Comparison of ENCODE assay signal across 8 cellular contexts in genomic region chr12:6363330-6364036, GRCh38. TPM values are rescaled to one million over a fixed set of nuclear protein-coding genes. Genes with fewer than 3 reads are reported as not detected.
DNase-seq lines count a peak whose midpoint lies in the region; ATAC-seq lines count a peak whose summit lies in the region.

No MANE protein-coding gene starts in this region.

- POLR2A ChIA-PET in CD4-positive, alpha-beta memory T cell (lab: Charles Lee; ENCODE audit: partially characterized antibody): interaction anchor here (0.7 to 7.5 kb wide), 14 partner anchors 8 to 171 kb away, joined by 3 to 250 read pairs (median 5); partner anchors contain the start of genes GAPDH, SCNN1A, TAPBPL and TNFRSF1A

- H4K8ac ChIP-seq in mesendoderm (ENCODE audit: low read depth, low read length): no peak overlapping the region

- CTCF ChIA-PET in CD4-positive, alpha-beta memory T cell (lab: Charles Lee; ENCODE audit: partially characterized antibody): interaction anchor here (0.6 to 14.3 kb wide), 10 partner anchors 8 to 195 kb away, joined by 3 to 268 read pairs (median 4); partner anchors contain the start of gene TNFRSF1A

- peak overlapping the region; percentile 64 for H3K27ac ChIP-seq in CD4-positive, alpha-beta memory T cell (ENCODE audit: low read depth, low read length)
- H3K27ac ChIP-seq in mesendoderm (ENCODE audit: low read depth, low read length): peak overlapping the region; percentile 36

- peaks cover 5% of the 10 kb centered on the region for H3K79me2 ChIP-seq in mesendoderm (ENCODE audit: control insufficient read depth, insufficient read depth, low read length)

- H3K27ac Mint-ChIP-seq in CD4-positive, alpha-beta memory T cell: peak overlapping the region; percentile 68 to 93 (median 89)

- no peak overlapping the region for H4K5ac ChIP-seq in mesendoderm (ENCODE audit: low read length)

- H3K56ac ChIP-seq in mesendoderm (ENCODE audit: low read length): peak overlapping the region; percentile 92

- no peak overlapping the region for H2AK5ac ChIP-seq in mesendoderm (ENCODE audit: low read length)

- peaks cover 31% of the 10 kb centered on the region for H3K4me1 ChIP-seq in CD4-positive, alpha-beta memory T cell (ENCODE audit: insufficient read depth, low read length)
- no peaks in the 10 kb centered on the region for H3K4me1 ChIP-seq in mesendoderm (ENCODE audit: control insufficient read depth, low read depth, low read length)

- H3K9me3 ChIP-seq in CD4-positive, alpha-beta memory T cell (ENCODE audit: control insufficient read depth in 1 of 2, low read length in 2 of 2): no peaks in the 10 kb centered on the region

- H3K36me3 Mint-ChIP-seq in CD4-positive, alpha-beta memory T cell: no peaks in the 10 kb centered on the region

- H3K4me2 ChIP-seq in mesendoderm (ENCODE audit: low read length): peak overlapping the region; percentile 97

- H3K18ac ChIP-seq in mesendoderm (ENCODE audit: low read length): peak overlapping the region; percentile 53

- intact Hi-C loops in CD4-positive, alpha-beta memory T cell (cut with micrococcal nuclease): loop anchor here (1.0 kb wide), 2 partner anchors 28 to 40 kb away; no protein-coding TSS in a partner anchor

- H3K27me3 Mint-ChIP-seq in CD4-positive, alpha-beta memory T cell: no peaks in the 10 kb centered on the region

- peak; percentile 50 to 62 (median 59) for DNase-seq in CD4-positive, alpha-beta memory T cell
- DNase-seq in Kasumi-1 (lab: John Stamatoyannopoulos, UW) (peak; percentile 34 to 38), ecto neural progenitor cell (ENCODE audit: low spot score) (peak; percentile 80), mesendoderm (peak; percentile 73), DMS79 (lab: John Stamatoyannopoulos, UW) (no peak)
- peak; percentile 74 to 76 for DNase-seq in activated CD4-positive, alpha-beta T cell treated with anti-CD3 and anti-CD28 coated beads, Interleukin-2, amount 50 U/mL, for 48 hours
- DNase-seq in stimulated activated CD8-positive, alpha-beta memory T cell treated with anti-CD3 and anti-CD28 coated beads, Interleukin-4, amount 100 ng/mL, for 4 hours (ENCODE audit: low read depth in 2 of 2, low spot score in 1 of 2): peak; percentile 39 to 49

- ATAC-seq in GM18873 (IDR thresholded peaks at IDR 0.05; ENCODE audit: low FRiP score, unreplicated experiment): no peak

- H2BK120ac ChIP-seq in mesendoderm (ENCODE audit: low read depth, low read length): no peak overlapping the region

- no CpG with 5 or more reads among the region's 59 CpGs for WGBS in mesendoderm (ENCODE audit: extremely low coverage, insufficient coverage, low lambda C conversion rate)

- H3K4me3 ChIP-seq in CD4-positive, alpha-beta memory T cell (ENCODE audit: low read length in 2 of 2): peak overlapping the region; percentile 69 to 73
- peak overlapping the region; percentile 23 for H3K4me3 ChIP-seq in mesendoderm (ENCODE audit: low read length)

- no peaks in the 10 kb centered on the region for H3K27me3 ChIP-seq in CD4-positive, alpha-beta memory T cell (ENCODE audit: insufficient read depth, low read length)
- no peaks in the 10 kb centered on the region for H3K27me3 ChIP-seq in mesendoderm (ENCODE audit: insufficient read depth, low read length, poor library complexity)

- H3K4ac ChIP-seq in mesendoderm (ENCODE audit: low read depth, low read length): peak overlapping the region; percentile 89

- peak overlapping the region; percentile 100 for H3K23ac ChIP-seq in mesendoderm (ENCODE audit: low read length)

- H3K9ac ChIP-seq in mesendoderm (ENCODE audit: low read length): peak overlapping the region; percentile 86

- H3K36me3 ChIP-seq in CD4-positive, alpha-beta memory T cell (ENCODE audit: insufficient read depth, low read length): no peaks in the 10 kb centered on the region
- peaks cover 2% of the 10 kb centered on the region for H3K36me3 ChIP-seq in mesendoderm (ENCODE audit: control insufficient read depth, insufficient read depth, low read length)

- no peak overlapping the region for H2BK15ac ChIP-seq in mesendoderm (replicated peaks; ENCODE audit: low read depth)

- peak overlapping the region; percentile 41 for H2BK5ac ChIP-seq in mesendoderm (ENCODE audit: low read length)

- peak overlapping the region; percentile 84 to 91 (median 88) for H3K4me3 Mint-ChIP-seq in CD4-positive, alpha-beta memory T cell

- H3K4me1 Mint-ChIP-seq in CD4-positive, alpha-beta memory T cell: peaks cover 12 to 46% (median 22%) of the 10 kb centered on the region in 4 donors

- H3K79me1 ChIP-seq in mesendoderm (ENCODE audit: low read length): peaks cover 3% of the 10 kb centered on the region

- H3K9me3 Mint-ChIP-seq in CD4-positive, alpha-beta memory T cell: no peaks in the 10 kb centered on the region

RNA-seq across cellular contexts. Expression of gene SCNN1A, which starts 11.9 kb away (rescaled TPM):
- total RNA-seq in CD4-positive, alpha-beta memory T cell: 1 to 10 TPM in 1 of 2 experiments, under 1 TPM in 1; 0.67 to 1.3 TPM
- under 1 TPM; 0.24 to 0.53 TPM for polyA plus RNA-seq in CD4-positive, alpha-beta memory T cell
- polyA plus RNA-seq in mesendoderm (2013, experiment 1 of 2): 71.7 TPM
- 73.4 TPM for polyA plus RNA-seq in mesendoderm (2013, experiment 2 of 2)

RNA-seq across cellular contexts. Expression of gene LTBR, which starts 20.5 kb away (rescaled TPM):
- total RNA-seq in CD4-positive, alpha-beta memory T cell: 1 to 10 TPM; 1.1 to 1.3 TPM
- polyA plus RNA-seq in CD4-positive, alpha-beta memory T cell: not detected
- 16.5 TPM for polyA plus RNA-seq in mesendoderm (2013, experiment 1 of 2)
- polyA plus RNA-seq in mesendoderm (2013, experiment 2 of 2): 15.5 TPM

RNA-seq across cellular contexts. Expression of gene TNFRSF1A, which starts 21.6 kb away (rescaled TPM):
- 10 to 100 TPM; 80.7 to 86.7 TPM for total RNA-seq in CD4-positive, alpha-beta memory T cell
- polyA plus RNA-seq in CD4-positive, alpha-beta memory T cell: 10 to 100 TPM; 14.5 to 36.4 TPM
- polyA plus RNA-seq in mesendoderm (2013, experiment 1 of 2): 87.0 TPM
- 84.9 TPM for polyA plus RNA-seq in mesendoderm (2013, experiment 2 of 2)

RNA-seq across cellular contexts. Expression of gene PLEKHG6, which starts 53.0 kb away (rescaled TPM):
- not detected for total RNA-seq in CD4-positive, alpha-beta memory T cell
- polyA plus RNA-seq in CD4-positive, alpha-beta memory T cell: under 1 TPM in 1 of 2 donors, not detected in 1; 0.22 TPM
- 23.2 TPM for polyA plus RNA-seq in mesendoderm (2013, experiment 1 of 2)
- polyA plus RNA-seq in mesendoderm (2013, experiment 2 of 2): 22.0 TPM
